ENCODE assay signal across 10 cellular contexts in the genomic region with DNA sequence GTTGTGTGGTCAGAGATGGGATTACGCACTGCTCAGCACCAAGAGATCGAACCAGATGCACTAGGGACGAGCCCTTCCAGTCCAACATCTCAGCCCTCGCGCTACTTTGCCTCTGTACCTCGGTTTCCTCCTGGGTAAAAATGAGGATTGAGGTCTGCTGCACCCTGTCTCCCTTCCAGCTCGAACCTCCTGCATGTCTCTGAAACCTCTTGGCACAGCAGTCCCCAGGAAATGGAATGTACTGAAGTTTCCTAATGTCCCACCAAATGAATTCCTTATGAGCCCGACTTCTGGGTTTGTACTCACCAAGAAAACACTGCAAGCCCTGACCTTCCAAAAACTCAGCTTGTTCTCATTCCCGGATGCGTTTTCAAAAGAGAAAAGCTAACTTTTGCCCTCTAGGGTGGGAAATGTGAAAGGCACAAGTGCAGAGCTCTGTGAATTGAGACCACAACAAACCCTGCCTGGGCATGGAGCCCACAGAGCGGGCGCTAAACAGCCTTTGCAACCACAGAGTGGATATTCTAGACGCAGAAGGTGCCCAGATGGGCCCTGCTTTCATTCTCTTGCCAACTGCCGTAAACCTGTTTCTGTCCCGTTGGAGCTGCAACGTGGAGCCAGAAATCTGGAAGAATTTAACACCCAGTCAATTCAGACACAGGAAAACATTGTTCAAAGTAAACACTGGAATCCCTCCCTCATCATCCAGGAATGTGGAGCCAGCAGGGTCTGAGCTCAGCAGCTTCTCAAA. TPM values are rescaled to one million over a fixed set of nuclear protein-coding genes. Genes with fewer than 3 reads are reported as not detected.
A peak's percentile ranks its signal among the peaks of the same experiment; 100 is the strongest.
DNase-seq lines count a peak whose midpoint lies in the region; ATAC-seq and TF ChIP-seq lines count a peak whose summit lies in the region.
"Had no signal": no experiment of that assay in that cellular context is flagged by ENCODE, and none has a peak within 500 bp of the region (broad histone marks: within the 10 kb centered on the region; RNA-seq: fewer than 3 reads in every experiment).

No MANE protein-coding gene starts in this region.

- H3K27me3 Mint-ChIP-seq in activated T-cell treated with anti-CD3 and anti-CD28 coated beads, Interleukin-2, amount 50 U/mL, for 24 hours: no peaks in the 10 kb centered on the region

- H3K4me1 ChIP-seq in ACC112 (ENCODE audit: control insufficient read depth, insufficient read depth, low read length, unreplicated experiment) (peaks cover 14% of the 10 kb centered on the region), muscle layer of colon (ENCODE audit: insufficient read depth, low read length) (peaks cover 34% of the 10 kb centered on the region)

- DNase-seq in NCI-H2029 (lab: John Stamatoyannopoulos, UW): peak; percentile 57
- DNase-seq in epithelial cell of proximal tubule (ENCODE audit: low read depth): no peak
- no peak for DNase-seq in NCI-H1105 treated with DMSO at 0.1 percent for 48 hours (lab: John Stamatoyannopoulos, UW)
- no peak for DNase-seq in activated T-cell treated with anti-CD3 and anti-CD28 coated beads, Interleukin-2, amount 50 U/mL, for 24 hours
- DNase-seq: CD8-positive, alpha-beta T cell had no signal

- no peak overlapping the region for H3K27ac Mint-ChIP-seq in activated T-cell treated with anti-CD3 and anti-CD28 coated beads, Interleukin-2, amount 50 U/mL, for 24 hours
- H3K27ac Mint-ChIP-seq: CD8-positive, alpha-beta T cell; stimulated activated effector memory CD8-positive, alpha-beta T cell treated with anti-CD3 and anti-CD28 coated beads, Interleukin-12 subunit alpha, Interleukin-12 subunit beta, amount 100 ng/mL, for 72 hours had no signal

- H3K36me3 Mint-ChIP-seq in activated T-cell treated with anti-CD3 and anti-CD28 coated beads, Interleukin-2, amount 50 U/mL, for 24 hours (ENCODE audit: low read depth): peaks cover 33% of the 10 kb centered on the region

- peak; percentile 25 for TF ChIP-seq CTCF in epithelial cell of proximal tubule (conservative IDR thresholded peaks at IDR 0.05; ENCODE audit: low read depth, low read length)

- H2AFZ ChIP-seq in ACC112 (ENCODE audit: low read length, unreplicated experiment): peak overlapping the region; percentile 42

- H3K79me2 ChIP-seq in ACC112 (ENCODE audit: control insufficient read depth, insufficient read depth, low read length, unreplicated experiment): no peaks in the 10 kb centered on the region

- peak overlapping the region; percentile 15 for H3K9ac ChIP-seq in muscle layer of colon (ENCODE audit: low read length)

- peaks cover 5% of the 10 kb centered on the region for H3K9me3 Mint-ChIP-seq in activated T-cell treated with anti-CD3 and anti-CD28 coated beads, Interleukin-2, amount 50 U/mL, for 24 hours

- H3K4me3 ChIP-seq in ACC112 (ENCODE audit: low read depth, low read length) (peak overlapping the region; percentile 54), epithelial cell of proximal tubule (ENCODE audit: low read depth, low read length) (no peak overlapping the region), muscle layer of colon (ENCODE audit: low read depth in 1 of 2, low read length in 2 of 2) (peak overlapping the region; percentile 33 to 50)

- no peaks in the 10 kb centered on the region for H3K4me1 Mint-ChIP-seq in activated T-cell treated with anti-CD3 and anti-CD28 coated beads, Interleukin-2, amount 50 U/mL, for 24 hours (ENCODE audit: low read depth)
- H3K4me1 Mint-ChIP-seq: stimulated activated effector memory CD8-positive, alpha-beta T cell treated with anti-CD3 and anti-CD28 coated beads, Interleukin-12 subunit alpha, Interleukin-12 subunit beta, amount 100 ng/mL, for 72 hours had no signal

- no peak for ATAC-seq in HG02852 (IDR thresholded peaks at IDR 0.05; ENCODE audit: unreplicated experiment)
- ATAC-seq in GM19463 (IDR thresholded peaks at IDR 0.05; ENCODE audit: unreplicated experiment): no peak
- ATAC-seq: CD8-positive, alpha-beta T cell; stimulated activated effector memory CD8-positive, alpha-beta T cell treated with anti-CD3 and anti-CD28 coated beads, Interleukin-12 subunit alpha, Interleukin-12 subunit beta, amount 100 ng/mL, for 72 hours had no signal

- H3K9me3 ChIP-seq in muscle layer of colon (ENCODE audit: low read length): no peaks in the 10 kb centered on the region

- no peak overlapping the region for H3K27ac ChIP-seq in ACC112 (ENCODE audit: low read depth, low read length)
- H3K27ac ChIP-seq in muscle layer of colon (ENCODE audit: low read depth, low read length): peak overlapping the region; percentile 78

- H3K36me3 ChIP-seq in ACC112 (ENCODE audit: insufficient read depth, low read length) (no peaks in the 10 kb centered on the region), muscle layer of colon (ENCODE audit: insufficient read depth, low read length) (no peaks in the 10 kb centered on the region)

- H3K27me3 ChIP-seq in ACC112 (ENCODE audit: insufficient read depth, low read length) (no peaks in the 10 kb centered on the region), muscle layer of colon (ENCODE audit: control insufficient read depth in 1 of 2, insufficient read depth in 2 of 2, low read length in 2 of 2) (no peaks in the 10 kb centered on the region)

- H3K4me3 Mint-ChIP-seq in activated T-cell treated with anti-CD3 and anti-CD28 coated beads, Interleukin-2, amount 50 U/mL, for 24 hours: no peak overlapping the region
- H3K4me3 Mint-ChIP-seq: CD8-positive, alpha-beta T cell; stimulated activated effector memory CD8-positive, alpha-beta T cell treated with anti-CD3 and anti-CD28 coated beads, Interleukin-12 subunit alpha, Interleukin-12 subunit beta, amount 100 ng/mL, for 72 hours had no signal

RNA-seq across cellular contexts. Expression of a gene that starts 10.3 kb away (rescaled TPM):
- 0.29 and 6.7 TPM in 2 replicates for total RNA-seq in epithelial cell of proximal tubule
